ENCODE assay signal across 36 cellular contexts in the genomic region with DNA sequence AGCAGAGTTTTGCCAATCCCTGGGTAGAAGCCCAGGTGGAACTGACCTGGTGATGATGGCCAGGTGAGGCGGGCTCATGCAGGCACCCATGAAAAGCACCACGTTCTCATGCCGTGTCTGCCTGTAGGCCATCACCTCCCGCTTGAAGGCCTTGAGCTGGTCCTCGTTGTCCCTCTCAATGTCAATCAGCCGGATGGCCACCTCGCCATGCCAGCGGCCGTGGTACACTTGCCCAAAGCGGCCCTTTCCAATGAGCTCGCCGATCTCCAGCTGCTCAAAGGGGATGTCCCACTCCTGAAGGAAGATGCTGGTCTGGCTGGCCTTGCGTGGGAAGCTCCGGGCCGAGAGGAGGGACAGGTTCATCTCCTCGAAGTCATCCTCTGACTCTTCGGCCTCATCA.
"Had no signal": no experiment of that assay in that cellular context is flagged by ENCODE, and none has a peak within 500 bp of the region (broad histone marks: within the 10 kb centered on the region; RNA-seq: fewer than 3 reads in every experiment).

No MANE protein-coding gene starts in this region.

- H3K27ac ChIP-seq: body of pancreas, brain microvascular endothelial cell, breast epithelium, WERI-Rb-1 had no signal

- H3K4me1 Mint-ChIP-seq: activated CD4-positive, alpha-beta memory T cell treated with anti-CD3 and anti-CD28 coated beads, Interleukin-2, amount 10 ng/mL, durations not matched to agents 7 days and 5 days; activated CD4-positive, alpha-beta T cell treated with anti-CD3 and anti-CD28 coated beads for 36 hours; activated CD4-positive, alpha-beta T cell treated with anti-CD3 and anti-CD28 coated beads, Interleukin-2, amount 10 ng/mL, durations not matched to agents 7 days and 5 days; activated CD8-positive, alpha-beta memory T cell treated with anti-CD3 and anti-CD28 coated beads, Interleukin-2, amount 10 ng/mL, durations not matched to agents 7 days and 5 days; activated naive CD4-positive, alpha-beta T cell treated with anti-CD3 and anti-CD28 coated beads, Interleukin-2, amount 10 ng/mL, durations not matched to agents 7 days and 5 days; activated naive CD4-positive, alpha-beta T cell treated with anti-CD3 and anti-CD28 coated beads, Interleukin-2, amount 50 U/mL, for 24 hours; activated naive CD8-positive, alpha-beta T cell treated with anti-CD3 and anti-CD28 coated beads, Interleukin-2, amount 10 ng/mL, durations not matched to agents 7 days and 5 days; activated naive CD8-positive, alpha-beta T cell treated with anti-CD3 and anti-CD28 coated beads, Interleukin-2, amount 50 U/mL, for 24 hours; WTC11 had no signal

- H3K4me3 ChIP-seq: body of pancreas, breast epithelium had no signal

- H3K36me3 Mint-ChIP-seq: activated CD8-positive, alpha-beta memory T cell treated with anti-CD3 and anti-CD28 coated beads, Interleukin-2, amount 10 ng/mL, durations not matched to agents 7 days and 5 days; activated naive CD4-positive, alpha-beta T cell treated with anti-CD3 and anti-CD28 coated beads, Interleukin-2, amount 10 ng/mL, durations not matched to agents 7 days and 5 days; activated naive CD4-positive, alpha-beta T cell treated with anti-CD3 and anti-CD28 coated beads, Interleukin-2, amount 50 U/mL, for 24 hours; activated naive CD8-positive, alpha-beta T cell; activated naive CD8-positive, alpha-beta T cell treated with anti-CD3 and anti-CD28 coated beads, Interleukin-2, amount 10 ng/mL, durations not matched to agents 7 days and 5 days; WTC11 had no signal

- H3K27me3 Mint-ChIP-seq: activated CD4-positive, alpha-beta memory T cell treated with anti-CD3 and anti-CD28 coated beads, Interleukin-2, amount 10 ng/mL, durations not matched to agents 7 days and 5 days; activated CD4-positive, alpha-beta T cell treated with anti-CD3 and anti-CD28 coated beads for 36 hours; activated CD4-positive, alpha-beta T cell treated with anti-CD3 and anti-CD28 coated beads, Interleukin-2, amount 10 ng/mL, durations not matched to agents 7 days and 5 days; activated CD8-positive, alpha-beta memory T cell treated with anti-CD3 and anti-CD28 coated beads, Interleukin-2, amount 10 ng/mL, durations not matched to agents 7 days and 5 days; activated naive CD4-positive, alpha-beta T cell treated with anti-CD3 and anti-CD28 coated beads, Interleukin-2, amount 10 ng/mL, durations not matched to agents 7 days and 5 days; activated naive CD8-positive, alpha-beta T cell; activated naive CD8-positive, alpha-beta T cell treated with anti-CD3 and anti-CD28 coated beads, Interleukin-2, amount 10 ng/mL, durations not matched to agents 7 days and 5 days; activated naive CD8-positive, alpha-beta T cell treated with anti-CD3 and anti-CD28 coated beads, Interleukin-2, amount 50 U/mL, for 24 hours; activated T-cell treated with anti-CD3 and anti-CD28 coated beads, Interleukin-2, amount 50 U/mL, for 24 hours had no signal

- H3K9me3 ChIP-seq: body of pancreas, breast epithelium had no signal

- H3K27me3 ChIP-seq: body of pancreas, brain microvascular endothelial cell, breast epithelium had no signal

- H3K4me1 ChIP-seq: breast epithelium had no signal

- H3K9me3 Mint-ChIP-seq: activated CD4-positive, alpha-beta memory T cell treated with anti-CD3 and anti-CD28 coated beads, Interleukin-2, amount 10 ng/mL, durations not matched to agents 7 days and 5 days; activated CD4-positive, alpha-beta T cell treated with anti-CD3 and anti-CD28 coated beads, Interleukin-2, amount 10 ng/mL, durations not matched to agents 7 days and 5 days; activated naive CD4-positive, alpha-beta T cell treated with anti-CD3 and anti-CD28 coated beads, Interleukin-2, amount 50 U/mL, for 24 hours; activated naive CD8-positive, alpha-beta T cell treated with anti-CD3 and anti-CD28 coated beads, Interleukin-2, amount 10 ng/mL, durations not matched to agents 7 days and 5 days; activated naive CD8-positive, alpha-beta T cell treated with anti-CD3 and anti-CD28 coated beads, Interleukin-2, amount 50 U/mL, for 24 hours; activated T-cell treated with anti-CD3 and anti-CD28 coated beads, Interleukin-2, amount 50 U/mL, for 24 hours; activated T-helper 2 cell treated with anti-CD3 and anti-CD28 coated beads, Interferon-gamma antibody, Interleukin-2, Interleukin-4, amounts not matched to agents 10 μg/mL and 5 μg/mL and 100 μg/mL, durations not matched to agents 14 hours and 24 hours and 36 hours; T-helper 1 cell treated with Interleukin-12 subunit alpha and Interleukin-12 subunit beta and Interleukin-4 antibody, amounts not matched to agents 30 μg/mL and 1 μg/mL, for 36 hours; T-helper 2 cell treated with Interferon-gamma antibody and Interleukin-4, amounts not matched to agents 5 μg/mL and 100 μg/mL, for 36 hours; WTC11 had no signal

- H3K36me3 ChIP-seq: brain microvascular endothelial cell, breast epithelium, WERI-Rb-1 had no signal

- H3K27ac Mint-ChIP-seq: activated CD4-positive, alpha-beta memory T cell treated with anti-CD3 and anti-CD28 coated beads, Interleukin-2, amount 10 ng/mL, durations not matched to agents 7 days and 5 days; activated CD4-positive, alpha-beta T cell treated with anti-CD3 and anti-CD28 coated beads for 36 hours; activated CD4-positive, alpha-beta T cell treated with anti-CD3 and anti-CD28 coated beads, Interleukin-2, amount 10 ng/mL, durations not matched to agents 7 days and 5 days; activated CD8-positive, alpha-beta memory T cell treated with anti-CD3 and anti-CD28 coated beads, Interleukin-2, amount 10 ng/mL, durations not matched to agents 7 days and 5 days; activated CD8-positive, alpha-beta T cell treated with anti-CD3 and anti-CD28 coated beads, Interleukin-2, amount 10 ng/mL, durations not matched to agents 7 days and 5 days; activated naive CD4-positive, alpha-beta T cell treated with anti-CD3 and anti-CD28 coated beads, Interleukin-2, amount 10 ng/mL, durations not matched to agents 7 days and 5 days; activated naive CD4-positive, alpha-beta T cell treated with anti-CD3 and anti-CD28 coated beads, Interleukin-2, amount 50 U/mL, for 24 hours; activated naive CD8-positive, alpha-beta T cell; activated naive CD8-positive, alpha-beta T cell treated with anti-CD3 and anti-CD28 coated beads, Interleukin-2, amount 10 ng/mL, durations not matched to agents 7 days and 5 days; activated naive CD8-positive, alpha-beta T cell treated with anti-CD3 and anti-CD28 coated beads, Interleukin-2, amount 50 U/mL, for 24 hours; activated T-cell treated with anti-CD3 and anti-CD28 coated beads, Interleukin-2, amount 50 U/mL, for 24 hours; activated T-helper 2 cell treated with anti-CD3 and anti-CD28 coated beads, Interferon-gamma antibody, Interleukin-2, Interleukin-4, amounts not matched to agents 10 μg/mL and 5 μg/mL and 100 μg/mL, durations not matched to agents 14 hours and 24 hours and 36 hours; T-helper 1 cell treated with Interleukin-12 subunit alpha and Interleukin-12 subunit beta and Interleukin-4 antibody, amounts not matched to agents 30 μg/mL and 1 μg/mL, for 36 hours; T-helper 2 cell treated with Interferon-gamma antibody and Interleukin-4, amounts not matched to agents 5 μg/mL and 100 μg/mL, for 36 hours; WTC11 had no signal

- H3K4me3 Mint-ChIP-seq: activated CD4-positive, alpha-beta memory T cell treated with anti-CD3 and anti-CD28 coated beads, Interleukin-2, amount 10 ng/mL, durations not matched to agents 7 days and 5 days; activated CD4-positive, alpha-beta T cell treated with anti-CD3 and anti-CD28 coated beads for 36 hours; activated CD4-positive, alpha-beta T cell treated with anti-CD3 and anti-CD28 coated beads, Interleukin-2, amount 10 ng/mL, durations not matched to agents 7 days and 5 days; activated CD8-positive, alpha-beta memory T cell treated with anti-CD3 and anti-CD28 coated beads, Interleukin-2, amount 10 ng/mL, durations not matched to agents 7 days and 5 days; activated CD8-positive, alpha-beta T cell treated with anti-CD3 and anti-CD28 coated beads, Interleukin-2, amount 10 ng/mL, durations not matched to agents 7 days and 5 days; activated naive CD4-positive, alpha-beta T cell treated with anti-CD3 and anti-CD28 coated beads, Interleukin-2, amount 10 ng/mL, durations not matched to agents 7 days and 5 days; activated naive CD4-positive, alpha-beta T cell treated with anti-CD3 and anti-CD28 coated beads, Interleukin-2, amount 50 U/mL, for 24 hours; activated naive CD8-positive, alpha-beta T cell; activated naive CD8-positive, alpha-beta T cell treated with anti-CD3 and anti-CD28 coated beads, Interleukin-2, amount 10 ng/mL, durations not matched to agents 7 days and 5 days; activated naive CD8-positive, alpha-beta T cell treated with anti-CD3 and anti-CD28 coated beads, Interleukin-2, amount 50 U/mL, for 24 hours; activated T-cell treated with anti-CD3 and anti-CD28 coated beads, Interleukin-2, amount 50 U/mL, for 24 hours; T-helper 1 cell treated with Interleukin-12 subunit alpha and Interleukin-12 subunit beta and Interleukin-4 antibody, amounts not matched to agents 30 μg/mL and 1 μg/mL, for 36 hours; T-helper 2 cell treated with Interferon-gamma antibody and Interleukin-4, amounts not matched to agents 5 μg/mL and 100 μg/mL, for 36 hours; WTC11 had no signal

- DNase-seq: activated CD4-positive, alpha-beta memory T cell treated with anti-CD3 and anti-CD28 coated beads, Interleukin-2, amount 10 ng/mL, durations not matched to agents 7 days and 5 days; activated CD4-positive, alpha-beta T cell treated with anti-CD3 and anti-CD28 coated beads for 1 hour; activated CD4-positive, alpha-beta T cell treated with anti-CD3 and anti-CD28 coated beads for 36 hours; activated CD4-positive, alpha-beta T cell treated with anti-CD3 and anti-CD28 coated beads for 48 hours; activated CD4-positive, alpha-beta T cell treated with anti-CD3 and anti-CD28 coated beads, Interleukin-2, amount 10 ng/mL, durations not matched to agents 7 days and 5 days; activated CD4-positive, alpha-beta T cell treated with anti-CD3 and anti-CD28 coated beads, Interleukin-2, amount 50 U/mL, for 48 hours; activated CD4-positive, CD25-positive, alpha-beta regulatory T cell; activated CD8-positive, alpha-beta memory T cell treated with anti-CD3 and anti-CD28 coated beads for 24 hours; activated CD8-positive, alpha-beta memory T cell treated with anti-CD3 and anti-CD28 coated beads, Interleukin-2, amount 10 ng/mL, durations not matched to agents 7 days and 5 days; activated CD8-positive, alpha-beta memory T cell treated with anti-CD3 and anti-CD28 coated beads, Interleukin-2, amount 50 U/mL, for 48 hours; activated CD8-positive, alpha-beta T cell treated with anti-CD3 and anti-CD28 coated beads, Interleukin-2, amount 10 ng/mL, durations not matched to agents 7 days and 5 days; activated effector memory CD4-positive, alpha-beta T cell treated with Interleukin-2 at 50 U/mL for 16 hours; activated gamma-delta T cell; activated naive CD4-positive, alpha-beta T cell treated with anti-CD3 and anti-CD28 coated beads, Interleukin-2, amount 10 ng/mL, durations not matched to agents 7 days and 5 days; activated naive CD4-positive, alpha-beta T cell treated with Interleukin-2 at 50 U/mL for 16 hours; activated naive CD8-positive, alpha-beta T cell treated with anti-CD3 and anti-CD28 coated beads, Interleukin-2, amount 10 ng/mL, durations not matched to agents 7 days and 5 days; activated naive CD8-positive, alpha-beta T cell treated with anti-CD3 and anti-CD28 coated beads, Interleukin-2, amount 50 U/mL, for 24 hours; activated T-cell treated with anti-CD3 and anti-CD28 coated beads, Interleukin-2, amount 50 U/mL, for 24 hours; activated T-cell treated with anti-CD3 and anti-CD28 coated beads, Interleukin-2, amount 50 U/mL, for 48 hours; amygdala; aorta; body of pancreas; brain microvascular endothelial cell; central memory CD4-positive, alpha-beta T cell; SW 1271; T-helper 1 cell; T-helper 2 cell; T-helper 9 cell; WERI-Rb-1 had no signal
